Comparison of ENCODE assay signal across 8 cellular contexts in genomic region chr6:111087871-111088667, GRCh38. TPM values are rescaled to one million over a fixed set of nuclear protein-coding genes. Genes with fewer than 3 reads are reported as not detected.
DNase-seq lines count a peak whose midpoint lies in the region; ATAC-seq and TF ChIP-seq lines count a peak whose summit lies in the region.

No MANE protein-coding gene starts in this region.

- peaks cover 13% of the 10 kb centered on the region for H3K4me1 ChIP-seq in mesendoderm (ENCODE audit: control insufficient read depth, low read depth, low read length)

- peak overlapping the region; percentile 6; the same call in 1 of the 2 replicates for H3K4me3 ChIP-seq in AG04449 (ENCODE audit: low read depth, low read length)
- peak overlapping the region; percentile 36 for H3K4me3 ChIP-seq in mesendoderm (ENCODE audit: low read length)

- peak overlapping the region; percentile 54 for H3K18ac ChIP-seq in mesendoderm (ENCODE audit: low read length)

- no peak overlapping the region for H3K27ac Mint-ChIP-seq in central memory CD8-positive, alpha-beta T cell (ENCODE audit: low read depth)

- no peaks in the 10 kb centered on the region for H3K9me3 Mint-ChIP-seq in central memory CD8-positive, alpha-beta T cell

- no peaks in the 10 kb centered on the region for H3K36me3 ChIP-seq in mesendoderm (ENCODE audit: control insufficient read depth, insufficient read depth, low read length)

- WGBS in mesendoderm (ENCODE audit: extremely low coverage, insufficient coverage, low lambda C conversion rate), result no CpG with 5 or more reads among the region's 54 CpGs

- H4K8ac ChIP-seq in mesendoderm (ENCODE audit: low read depth, low read length), result no peak overlapping the region

- no peak overlapping the region for H2BK120ac ChIP-seq in mesendoderm (ENCODE audit: low read depth, low read length)

- H3K4ac ChIP-seq in mesendoderm (ENCODE audit: low read depth, low read length), result no peak overlapping the region

- H2BK15ac ChIP-seq in mesendoderm (replicated peaks; ENCODE audit: low read depth), result no peak overlapping the region

- H2AK5ac ChIP-seq in mesendoderm (ENCODE audit: low read length), result no peak overlapping the region

- H3K79me2 ChIP-seq in mesendoderm (ENCODE audit: control insufficient read depth, insufficient read depth, low read length), result no peaks in the 10 kb centered on the region

- ATAC-seq in GM19324 (IDR thresholded peaks at IDR 0.05; ENCODE audit: low FRiP score, unreplicated experiment) (peak; percentile 25), GM18520 (IDR thresholded peaks at IDR 0.05; ENCODE audit: unreplicated experiment) (no peak)
- ATAC-seq in central memory CD8-positive, alpha-beta T cell (replicated peaks; ENCODE audit: extremely low read depth, poor library complexity, severe bottlenecking), result peak; percentile 44

- H3K4me3 Mint-ChIP-seq in central memory CD8-positive, alpha-beta T cell, result peak overlapping the region; percentile 81

- H3K27ac ChIP-seq in mesendoderm (ENCODE audit: low read depth, low read length), result no peak overlapping the region

- TF ChIP-seq CTCF in AG04449 (IDR thresholded peaks at IDR 0.05; ENCODE audit: insufficient read depth, low read length, missing control alignments), result no peak

- no peak for DNase-seq in AG04449 (ENCODE audit: low read depth, low spot score)
- peak; percentile 42 for DNase-seq in HuH-7 (ENCODE audit: low spot score)
- peak; percentile 24 to 53 (median 34) for DNase-seq in activated CD4-positive, CD25-positive, alpha-beta regulatory T cell (lab: John Stamatoyannopoulos, UW)
- DNase-seq in central memory CD8-positive, alpha-beta T cell (ENCODE audit: low spot score in 2 of 2), result peak in 1 of 2 donors; percentile 33
- peak; percentile 52 for DNase-seq in mesendoderm
- DNase-seq in stimulated activated CD8-positive, alpha-beta memory T cell treated with anti-CD3 and anti-CD28 coated beads, Interleukin-4, amount 100 ng/mL, for 48 hours, result peak; percentile 76

- H3K4me1 Mint-ChIP-seq in central memory CD8-positive, alpha-beta T cell, result peaks cover 15% of the 10 kb centered on the region

- peak overlapping the region; percentile 56 for H3K9ac ChIP-seq in mesendoderm (ENCODE audit: low read length)

- peaks cover 7% of the 10 kb centered on the region for H3K36me3 Mint-ChIP-seq in central memory CD8-positive, alpha-beta T cell (ENCODE audit: insufficient read depth)

- peak overlapping the region; percentile 65 for H3K4me2 ChIP-seq in mesendoderm (ENCODE audit: low read length)

- POLR2A ChIA-PET in AG04449 (lab: Yijun Ruan, JAX), result no interaction called here

- H4K5ac ChIP-seq in mesendoderm (ENCODE audit: low read length), result no peak overlapping the region

- H3K27me3 ChIP-seq in mesendoderm (ENCODE audit: insufficient read depth, low read length, poor library complexity), result no peaks in the 10 kb centered on the region

- CTCF ChIA-PET in AG04449 (lab: Yijun Ruan, JAX), result interaction anchor here (1.2 kb wide), 1 partner anchor 30 kb away, joined by 4 read pairs; no protein-coding TSS in a partner anchor

- H2BK5ac ChIP-seq in mesendoderm (ENCODE audit: low read length), result no peak overlapping the region

- H3K56ac ChIP-seq in mesendoderm (ENCODE audit: low read length), result peak overlapping the region; percentile 89

- peaks cover 64% of the 10 kb centered on the region for H3K27me3 Mint-ChIP-seq in central memory CD8-positive, alpha-beta T cell

- H3K23ac ChIP-seq in mesendoderm (ENCODE audit: low read length), result no peak overlapping the region

- H3K79me1 ChIP-seq in mesendoderm (ENCODE audit: low read length), result no peaks in the 10 kb centered on the region

RNA-seq across cellular contexts. Expression of gene SLC16A10, which starts 0.8 kb away (rescaled TPM):
- 3.8 TPM for polyA plus RNA-seq in mesendoderm (2013, experiment 1 of 2)
- polyA plus RNA-seq in mesendoderm (2013, experiment 2 of 2), result 3.9 TPM
